Comparison of ENCODE assay signal across 22 cellular contexts in the genomic region with DNA sequence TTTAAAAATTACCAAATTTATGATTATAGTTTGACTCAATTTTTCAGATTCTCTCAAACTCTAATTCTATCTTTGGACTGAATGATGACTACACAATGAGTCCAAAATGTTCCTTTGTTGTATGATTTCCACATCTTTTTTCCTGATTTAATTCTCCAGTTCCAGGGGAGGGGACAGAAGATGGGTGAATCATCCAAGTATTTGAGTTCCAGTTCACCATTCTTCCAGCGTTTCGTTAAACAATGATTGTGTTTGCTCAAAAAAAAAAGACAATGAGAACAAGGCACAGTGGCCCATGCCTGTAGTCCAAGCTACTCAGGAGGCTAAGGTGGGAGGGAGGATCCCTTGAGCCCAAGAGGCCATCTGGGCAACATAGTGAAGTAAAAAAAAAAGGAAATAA. TPM values are rescaled to one million over a fixed set of nuclear protein-coding genes. Genes with fewer than 3 reads are reported as not detected.
DNase-seq lines count a peak whose midpoint lies in the region; TF ChIP-seq lines count a peak whose summit lies in the region.
"Had no signal": no experiment of that assay in that cellular context is flagged by ENCODE, and none has a peak within 500 bp of the region (broad histone marks: within the 10 kb centered on the region; RNA-seq: fewer than 3 reads in every experiment).

No MANE protein-coding gene starts in this region.

- H3K27ac ChIP-seq in GM23248 (peak overlapping the region; percentile 66), spleen (no peak overlapping the region)
- H3K27ac ChIP-seq: transverse colon had no signal

- 0 out of 2 replicates have a peak overlapping the region, but pooled peaks have one; percentile 5 for H3K4me3 ChIP-seq in GM23248
- H3K4me3 ChIP-seq in adipocyte (ENCODE audit: low read length) = peak overlapping the region; percentile 54
- no peak overlapping the region for H3K4me3 ChIP-seq in fibroblast of mammary gland (ENCODE audit: control insufficient read depth, low read depth, low read length)
- peak overlapping the region; percentile 49 for H3K4me3 ChIP-seq in skeletal muscle satellite cell (ENCODE audit: low read length)
- H3K4me3 ChIP-seq in spleen = no peak overlapping the region
- H3K4me3 ChIP-seq: lung, transverse colon had no signal

- DNase-seq in GM23248 (peak; percentile 90), adipocyte (ENCODE audit: low read depth) (peak; percentile 52), fibroblast of mammary gland (ENCODE audit: low read depth) (peak; percentile 90), retina (no peak), spleen (no peak)
- no peak for DNase-seq in activated CD4-positive, CD25-positive, alpha-beta regulatory T cell treated with anti-CD3 and anti-CD28 coated beads, Interleukin-2, amount 50 U/mL, for 72 hours
- DNase-seq: activated CD4-positive, alpha-beta memory T cell treated with anti-CD3 and anti-CD28 coated beads for 36 hours; activated naive CD8-positive, alpha-beta T cell treated with anti-CD3 and anti-CD28 coated beads for 36 hours; activated T-cell treated with anti-CD3 and anti-CD28 coated beads, Interleukin-2, amount 50 U/mL, for 4 hours; C1 segment of cervical spinal cord; endodermal cell; H9; head of caudate nucleus; Kasumi-1; naive B cell; NCI-H1436 treated with DMSO at 0.1 percent for 48 hours; stimulated activated CD4-positive, alpha-beta T cell treated with anti-CD3 and anti-CD28 coated beads, Interleukin-12 subunit alpha, Interleukin-12 subunit beta, amount 100 ng/mL, for 4 hours; stimulated activated naive B cell treated with anti-CD40 and anti-IgM and Interleukin-4, amounts not matched to agents 10 μg/mL and 1 μg/mL and 100 μg/mL, for 72 hours; SW 1271; transverse colon had no signal

- H3F3A ChIP-seq in GM23248 (ENCODE audit: insufficient read depth) = peaks cover 32% of the 10 kb centered on the region

- H3K9me2 ChIP-seq in GM23248 (ENCODE audit: insufficient read depth) = no peaks in the 10 kb centered on the region

- TF ChIP-seq POLR2A in spleen (IDR thresholded peaks at IDR 0.05) = no peak

- H3K9me3 ChIP-seq in GM23248 (ENCODE audit: low read depth) (no peaks in the 10 kb centered on the region), adipocyte (ENCODE audit: control insufficient read depth, low read length) (no peaks in the 10 kb centered on the region), skeletal muscle satellite cell (replicated peaks; ENCODE audit: low read length) (no peaks in the 10 kb centered on the region), spleen (no peaks in the 10 kb centered on the region)
- H3K9me3 ChIP-seq: transverse colon had no signal

- no peaks in the 10 kb centered on the region for H3K27me3 ChIP-seq in GM23248 (replicated peaks; ENCODE audit: insufficient read depth)
- no peaks in the 10 kb centered on the region for H3K27me3 ChIP-seq in adipocyte (replicated peaks; ENCODE audit: control insufficient read depth, insufficient read depth, low read length)
- no peaks in the 10 kb centered on the region for H3K27me3 ChIP-seq in skeletal muscle satellite cell (ENCODE audit: control insufficient read depth, insufficient read depth, low read length)
- no peaks in the 10 kb centered on the region for H3K27me3 ChIP-seq in spleen (replicated peaks in 1 of 7)
- H3K27me3 ChIP-seq: transverse colon had no signal

- H2AFZ ChIP-seq in GM23248 = peak overlapping the region; percentile 67

- H3K9ac ChIP-seq in GM23248 (no peak overlapping the region), adipocyte (ENCODE audit: low read length) (no peak overlapping the region), skeletal muscle satellite cell (ENCODE audit: low read depth, low read length) (peak overlapping the region; percentile 43)

- no peak for TF ChIP-seq CTCF in fibroblast of mammary gland (conservative IDR thresholded peaks at IDR 0.05; ENCODE audit: control insufficient read depth, insufficient read depth, low read depth, low read length)
- no peak for TF ChIP-seq CTCF in spleen (IDR thresholded peaks at IDR 0.05 in 8 of 11, conservative IDR thresholded peaks at IDR 0.05 in 3 of 11)

- no peaks in the 10 kb centered on the region for H4K20me1 ChIP-seq in GM23248 (ENCODE audit: insufficient read depth)

- in situ Hi-C loops in GM23248 (cut with MboI) = no loop called here

- H3K4me2 ChIP-seq in GM23248 (ENCODE audit: unreplicated experiment) (peak overlapping the region; percentile 52), skeletal muscle satellite cell (ENCODE audit: low read length) (peak overlapping the region; percentile 74)

- intact Hi-C loops in spleen (cut with DNase I; ENCODE audit: low total_unique reads) = no loop called here

- H3K4me1 ChIP-seq in GM23248 (ENCODE audit: insufficient read depth) (peaks cover 10% of the 10 kb centered on the region), adipocyte (ENCODE audit: control insufficient read depth, insufficient read depth, low read length) (peaks cover 20% of the 10 kb centered on the region), skeletal muscle satellite cell (ENCODE audit: control insufficient read depth, insufficient read depth, low read length) (peaks cover 10% of the 10 kb centered on the region), spleen (peaks cover 0 to 29% (median 2%) of the 10 kb centered on the region in 6 donors)
- H3K4me1 ChIP-seq: transverse colon had no signal

- H3K36me3 ChIP-seq in GM23248 (ENCODE audit: low read depth) = peaks cover 6% of the 10 kb centered on the region; the same call in 1 of the 2 replicates
- peaks cover 18% of the 10 kb centered on the region for H3K36me3 ChIP-seq in adipocyte (ENCODE audit: control insufficient read depth, insufficient read depth, low read length, severe bottlenecking)
- peaks cover 8% of the 10 kb centered on the region for H3K36me3 ChIP-seq in skeletal muscle satellite cell (ENCODE audit: insufficient read depth, low read length)
- peaks cover 0 to 96% (median 25%) of the 10 kb centered on the region in 6 donors for H3K36me3 ChIP-seq in spleen

- peaks cover 76% of the 10 kb centered on the region for H3K79me2 ChIP-seq in GM23248 (ENCODE audit: insufficient read depth)

- WGBS in GM23248 (ENCODE audit: low coverage in 1 of 2, low lambda C conversion rate in 2 of 2, missing lambda C conversion rate in 2 of 2), 2 experiments = 2 to 3% methylated on average over 2 of the region's 2 CpGs
- WGBS in spleen, 5 donors = 87 to 98% (median 92%) methylated on average over 2 of the region's 2 CpGs

RNA-seq across cellular contexts. Expression of gene BAZ1A, which starts 23.8 kb away (rescaled TPM):
- total RNA-seq in GM23248 (2014; rRNA removed; shearing (Covaris generic)) = 12.4 and 13.8 TPM in 2 replicates
- polyA plus RNA-seq in GM23248 (2016; fragmentation: Nextera tagmentation; extraction: Ambion mirVana) = 9.4 and 9.6 TPM in 2 replicates
- 31.0 and 34.2 TPM in 2 replicates for total RNA-seq in skeletal muscle satellite cell (2012; rRNA removed)
- total RNA-seq in spleen = 100 to 1,000 TPM in 2 of 7 donors, 10 to 100 TPM in 5; 58.1 to 126 (median 89.0) TPM
- polyA plus RNA-seq in spleen = 10 to 100 TPM; 22.3 to 28.6 (median 23.5) TPM

Comparison
In these comparisons a context has a peak if more than half of its experiments do, and no peak if none do; other contexts are left out.
1. DNase-seq: peak in GM23248 (single experiment), adipocyte (single experiment) and fibroblast of mammary gland (single experiment); none in retina (single experiment), spleen (single experiment) and activated CD4-positive, CD25-positive, alpha-beta regulatory T cell treated with anti-CD3 and anti-CD28 coated beads, Interleukin-2, amount 50 U/mL, for 72 hours (single experiment).
2. H3K4me3 ChIP-seq: peak in GM23248 (single experiment), adipocyte (single experiment) and skeletal muscle satellite cell (single experiment); none in fibroblast of mammary gland (single experiment) and spleen (0 of 8).